8 cellular contexts compared by ENCODE assay signal in the genomic region with DNA sequence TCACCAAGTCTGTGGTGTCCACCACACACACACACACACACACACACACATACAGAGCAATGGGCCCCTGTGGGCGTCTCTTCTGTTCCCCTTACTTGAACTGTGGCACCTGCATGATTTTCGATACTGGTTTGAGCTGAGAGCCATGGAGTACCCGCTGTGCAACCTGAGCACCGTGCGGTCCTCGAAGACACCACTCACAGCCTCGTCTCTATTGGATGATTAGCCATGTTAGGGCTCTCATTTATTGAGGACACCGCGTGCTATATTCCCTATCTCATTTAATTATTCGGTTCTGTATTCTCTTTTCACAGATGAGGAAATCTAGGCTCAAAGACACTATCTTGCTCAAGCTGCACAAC. TPM values are rescaled to one million over a fixed set of nuclear protein-coding genes. Genes with fewer than 3 reads are reported as not detected.
DNase-seq lines count a peak whose midpoint lies in the region; ATAC-seq, FAIRE-seq and TF ChIP-seq lines count a peak whose summit lies in the region.

No MANE protein-coding gene starts in this region.

- no peak for ATAC-seq in GM18498 (IDR thresholded peaks at IDR 0.05; ENCODE audit: unreplicated experiment)

- H3K9me3 Mint-ChIP-seq in IgD-negative memory B cell: peaks cover 1 to 6% (median 4%) of the 10 kb centered on the region in 3 donors

- DNase-seq in COLO668 (lab: John Stamatoyannopoulos, UW; ENCODE audit: unreplicated experiment): peak; percentile 46
- DNase-seq in choroid plexus epithelial cell (ENCODE audit: low read depth): no peak
- DNase-seq in HuH-7 (ENCODE audit: low spot score): no peak
- DNase-seq in RCC 7860 (ENCODE audit: low spot score): no peak
- DNase-seq in UCSD-AML1 (lab: John Stamatoyannopoulos, UW; ENCODE audit: unreplicated experiment): no peak

- H2AFZ ChIP-seq in neuron (ENCODE audit: low read depth, low read length): peak overlapping the region; percentile 58

- peak overlapping the region; percentile 53 to 86 (median 69) for H3K4me3 Mint-ChIP-seq in IgD-negative memory B cell

- peak overlapping the region in 1 of 3 donors; percentile 82 for H3K27ac Mint-ChIP-seq in IgD-negative memory B cell

- H3K4me3 ChIP-seq in choroid plexus epithelial cell (ENCODE audit: low read depth, low read length): peak overlapping the region; percentile 90
- peak overlapping the region; percentile 99 for H3K4me3 ChIP-seq in neuron (ENCODE audit: low read length)

- peaks cover 17% of the 10 kb centered on the region for H3K36me3 ChIP-seq in neuron (ENCODE audit: insufficient read depth, low read length)

- no peak for FAIRE-seq in RCC 7860 (lab: Jason Lieb, UNC)

- peaks cover 2% of the 10 kb centered on the region for H3K36me3 Mint-ChIP-seq in IgD-negative memory B cell

- H3K27me3 Mint-ChIP-seq in IgD-negative memory B cell: peaks cover 45% of the 10 kb centered on the region

- peaks cover 14% of the 10 kb centered on the region for H3K4me1 ChIP-seq in neuron (ENCODE audit: insufficient read depth, low read length)

- H3K9me3 ChIP-seq in neuron (ENCODE audit: low read length): peaks cover 3% of the 10 kb centered on the region

- TF ChIP-seq CTCF in choroid plexus epithelial cell (conservative IDR thresholded peaks at IDR 0.05; ENCODE audit: low read depth, low read length): no peak

- peaks cover 9% of the 10 kb centered on the region for H3K27me3 ChIP-seq in neuron (ENCODE audit: insufficient read depth, low read length)

- peaks cover 3 to 12% (median 7%) of the 10 kb centered on the region in 3 donors for H3K4me1 Mint-ChIP-seq in IgD-negative memory B cell

RNA-seq across cellular contexts. Expression of a gene that starts 0.6 kb away (rescaled TPM):
- polyA plus RNA-seq in IgD-negative memory B cell: 0.04 TPM
